ENCODE assay signal across 7 cellular contexts in the genomic region with DNA sequence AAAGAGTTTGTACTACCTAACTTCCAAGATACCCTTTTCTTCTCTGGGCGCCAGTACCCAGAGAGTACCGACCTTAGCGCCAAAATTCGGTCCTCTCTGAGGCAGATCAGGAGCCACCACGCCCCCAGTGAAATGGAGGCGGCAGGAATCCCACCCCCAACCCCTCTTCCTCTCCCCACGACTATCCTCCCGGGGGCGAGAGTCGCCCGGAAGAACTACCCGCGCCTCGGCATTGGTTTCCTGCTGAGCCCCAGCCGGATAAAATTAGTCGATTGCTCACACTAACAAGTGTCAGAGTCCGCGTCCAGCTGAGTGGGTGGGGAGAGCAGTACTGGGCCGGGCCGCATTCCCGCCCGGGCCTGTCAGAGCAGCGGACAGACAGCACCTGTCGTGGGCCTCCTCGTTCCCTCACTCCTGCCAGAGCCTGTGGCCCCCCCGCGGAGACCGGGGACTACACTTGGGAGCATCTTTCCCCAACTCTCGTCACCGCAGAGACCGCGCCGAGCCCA.
DNase-seq lines count a peak whose midpoint lies in the region; ATAC-seq, FAIRE-seq and TF ChIP-seq lines count a peak whose summit lies in the region.

No MANE protein-coding gene starts in this region.

- in situ Hi-C loops in astrocyte of the spinal cord (cut with HindIII; ENCODE audit: low sequenced_read_pairs) = no loop called here

- peak overlapping the region; percentile 91 for H3K4me2 ChIP-seq in hepatocyte

- TF ChIP-seq CTCF in astrocyte of the spinal cord (IDR thresholded peaks at IDR 0.05; ENCODE audit: low read depth, low read length) = no peak
- no peak for TF ChIP-seq CTCF in hepatocyte (IDR thresholded peaks at IDR 0.05; ENCODE audit: poor library complexity)

- H3K27ac ChIP-seq in hepatocyte = peak overlapping the region; percentile 94

- DNase-seq in GM12892 (ENCODE audit: insufficient read length) (peak; percentile 35), SHP77 treated with DMSO at 0.1 percent for 48 hours (lab: John Stamatoyannopoulos, UW) (peak; percentile 28), astrocyte of the spinal cord (ENCODE audit: low read depth, low spot score) (peak; percentile 48), hepatocyte (ENCODE audit: low spot score) (peak; percentile 80), renal cortical epithelial cell (ENCODE audit: low read depth) (peak; percentile 32), GM19238 (ENCODE audit: insufficient read length, low spot score) (no peak)

- no peaks in the 10 kb centered on the region for H4K20me1 ChIP-seq in hepatocyte (ENCODE audit: insufficient read depth, poor library complexity, severe bottlenecking)

- no peaks in the 10 kb centered on the region for H3K9me2 ChIP-seq in hepatocyte (replicated peaks; ENCODE audit: insufficient read depth)

- no peaks in the 10 kb centered on the region for H3K9me3 ChIP-seq in hepatocyte (ENCODE audit: low read depth)

- ATAC-seq in HG02840 (IDR thresholded peaks at IDR 0.05; ENCODE audit: low FRiP score, unreplicated experiment) = peak; percentile 37

- H3K27me3 ChIP-seq in hepatocyte = no peaks in the 10 kb centered on the region

- TF ChIP-seq POLR2A in GM12892 (IDR thresholded peaks at IDR 0.05; ENCODE audit: low read depth, low read length) = no peak

- 48% methylated on average over 33 of the region's 33 CpGs for WGBS in hepatocyte (ENCODE audit: low lambda C conversion rate, missing lambda C conversion rate)

- peak overlapping the region; percentile 85 for H2AFZ ChIP-seq in hepatocyte

- no peak for FAIRE-seq in GM12892 (lab: Jason Lieb, UNC)

- no peaks in the 10 kb centered on the region for H3K36me3 ChIP-seq in hepatocyte (replicated peaks; ENCODE audit: insufficient read depth, low read depth)

- no peaks in the 10 kb centered on the region for H3K4me1 ChIP-seq in hepatocyte (ENCODE audit: insufficient read depth)

- no peaks in the 10 kb centered on the region for H3K79me2 ChIP-seq in hepatocyte

- H3K4me3 ChIP-seq in astrocyte of the spinal cord (ENCODE audit: low read depth, low read length) = peak overlapping the region; percentile 39
- peak overlapping the region; percentile 41 for H3K4me3 ChIP-seq in hepatocyte
